In the genomic region with DNA sequence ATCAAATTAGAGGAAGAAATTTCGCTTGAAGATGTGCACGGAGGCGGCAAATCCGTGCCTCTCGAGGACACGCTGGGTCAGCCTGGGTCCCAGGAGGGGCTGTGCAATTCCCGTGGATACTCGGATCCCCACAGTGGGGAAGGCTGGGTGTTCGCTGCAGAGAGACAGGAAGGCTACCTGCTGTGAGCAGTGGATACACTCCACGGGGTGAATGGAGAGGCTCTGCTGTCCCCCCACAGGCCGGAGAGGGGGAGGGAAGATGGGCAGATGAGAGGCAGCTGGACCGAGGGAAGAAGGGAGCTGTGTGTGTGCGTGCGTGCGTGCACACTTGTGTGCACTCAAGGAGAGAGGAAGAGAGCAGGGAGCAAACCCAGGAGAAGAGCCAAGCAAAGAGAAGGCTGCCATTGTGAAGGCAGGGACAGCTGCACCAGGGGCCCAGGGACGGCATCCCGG, we compare ENCODE assay signal across 10 cellular contexts.
DNase-seq lines count a peak whose midpoint lies in the region; ATAC-seq and TF ChIP-seq lines count a peak whose summit lies in the region.
"Had no signal": no experiment of that assay in that cellular context is flagged by ENCODE, and none has a peak within 500 bp of the region (broad histone marks: within the 10 kb centered on the region; RNA-seq: fewer than 3 reads in every experiment).

No MANE protein-coding gene starts in this region.

- peaks cover 12% of the 10 kb centered on the region; the same call in 1 of the 2 replicates for H3F3A ChIP-seq in MM.1S (ENCODE audit: insufficient read depth, low read length)

- H3K27me3 ChIP-seq in MM.1S (replicated peaks; ENCODE audit: insufficient read depth, low read length) = no peaks in the 10 kb centered on the region
- H3K27me3 ChIP-seq: SJSA1 had no signal

- peak overlapping the region; percentile 37; the same call in 1 of the 2 replicates for H3K4me3 ChIP-seq in MM.1S (ENCODE audit: low read length)
- H3K4me3 ChIP-seq: A549, SJSA1 had no signal

- no peaks in the 10 kb centered on the region for H3K9me3 ChIP-seq in MM.1S (replicated peaks; ENCODE audit: insufficient read depth, low read length)
- H3K9me3 ChIP-seq: A549, SJSA1 had no signal

- H3K9me2 ChIP-seq in MM.1S (replicated peaks; ENCODE audit: insufficient read depth, low read length) = no peaks in the 10 kb centered on the region

- no peaks in the 10 kb centered on the region for H4K20me1 ChIP-seq in MM.1S (ENCODE audit: insufficient read depth, low read length)

- no peak for ATAC-seq in GM18502 (IDR thresholded peaks at IDR 0.05; ENCODE audit: poor library complexity, unreplicated experiment)
- ATAC-seq: A549 had no signal

- H3K27ac ChIP-seq in MM.1S (ENCODE audit: low read length) = peak overlapping the region; percentile 71
- H3K27ac ChIP-seq: A549, SJSA1 had no signal

- no peak for TF ChIP-seq CTCF in MM.1S (IDR thresholded peaks at IDR 0.05; ENCODE audit: low read length)

- no peaks in the 10 kb centered on the region for H3K36me3 ChIP-seq in MM.1S (replicated peaks; ENCODE audit: insufficient read depth, low read length)
- H3K36me3 ChIP-seq: SJSA1 had no signal

- DNase-seq in NOMO-1 treated with DMSO at 0.1 percent for 48 hours (lab: John Stamatoyannopoulos, UW; ENCODE audit: unreplicated experiment) (peak; percentile 37), NOMO-1 treated with dmso at 0.1 percent for 144 hours (lab: John Stamatoyannopoulos, UW; ENCODE audit: unreplicated experiment) (no peak), MM.1S (no peak), globus pallidus (ENCODE audit: low spot score) (peak; percentile 79), retina (peak; percentile 75), NCI-H82 treated with DMSO at 0.1 percent for 48 hours (lab: John Stamatoyannopoulos, UW; ENCODE audit: unreplicated experiment) (no peak), GOT3 (lab: John Stamatoyannopoulos, UW) (no peak)

- H2AFZ ChIP-seq in MM.1S (ENCODE audit: low read length) = peak overlapping the region; percentile 47; the same call in 1 of the 2 replicates

- peaks cover 89% of the 10 kb centered on the region for H3K79me2 ChIP-seq in MM.1S (ENCODE audit: low read length)

- H3K4me2 ChIP-seq in MM.1S (ENCODE audit: low read depth, low read length) = peak overlapping the region; percentile 58
- H3K4me2 ChIP-seq: A549 had no signal

- H3K4me1 ChIP-seq in MM.1S (ENCODE audit: low read length) = peaks cover 22% of the 10 kb centered on the region
- H3K4me1 ChIP-seq: A549, SJSA1 had no signal

- H3K9ac ChIP-seq in MM.1S (ENCODE audit: low read length) = peak overlapping the region; percentile 21; the same call in 1 of the 2 replicates

Comparison
In these comparisons a context has a peak if more than half of its experiments do, and no peak if none do; other contexts are left out.
1. DNase-seq: peak in NOMO-1 treated with DMSO at 0.1 percent for 48 hours (single experiment), globus pallidus (single experiment) and retina (single experiment); none in NOMO-1 treated with dmso at 0.1 percent for 144 hours (single experiment), MM.1S (single experiment), NCI-H82 treated with DMSO at 0.1 percent for 48 hours (single experiment) and GOT3 (single experiment).